In the genomic region with DNA sequence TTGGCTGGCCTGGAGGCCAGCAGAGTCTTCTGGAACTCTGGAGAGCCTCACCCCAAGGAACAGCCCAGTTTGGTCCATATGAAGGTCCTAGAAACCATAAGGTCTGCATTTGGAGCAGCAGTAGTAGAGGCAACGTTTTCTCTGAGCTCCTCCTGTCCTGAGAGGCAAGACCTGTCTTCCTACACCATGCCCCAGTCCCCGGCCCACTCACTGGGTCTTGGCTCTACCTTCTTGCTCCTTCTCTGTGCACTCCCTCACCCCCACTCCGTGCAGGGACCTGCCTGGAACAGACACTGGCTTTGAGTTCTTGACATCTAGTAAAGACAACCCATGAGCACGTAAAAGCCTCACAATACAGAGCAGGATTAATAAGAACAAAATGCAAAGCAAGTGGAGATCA, we compare ENCODE assay signal across 23 cellular contexts.
DNase-seq lines count a peak whose midpoint lies in the region; ATAC-seq and TF ChIP-seq lines count a peak whose summit lies in the region.
"Had no signal": no experiment of that assay in that cellular context is flagged by ENCODE, and none has a peak within 500 bp of the region (broad histone marks: within the 10 kb centered on the region; RNA-seq: fewer than 3 reads in every experiment).

No MANE protein-coding gene starts in this region.

- 60 to 72% (median 67%) methylated on average over 4 of the region's 4 CpGs for WGBS in heart left ventricle, 4 donors
- 59% methylated on average over 4 of the region's 4 CpGs for WGBS in esophagus muscularis mucosa

- H3K4me3 ChIP-seq in heart left ventricle, result no peak overlapping the region
- no peak overlapping the region for H3K4me3 ChIP-seq in esophagus muscularis mucosa
- H3K4me3 ChIP-seq: A549; BLaER1 treated with 17β-estradiol and CSF1 and Interleukin-3, amounts not matched to agents 10 nM and 100 nM; HAP-1 had no signal

- H3K36me3 Mint-ChIP-seq in stimulated activated effector memory CD8-positive, alpha-beta T cell treated with anti-CD3 and anti-CD28 coated beads, Interleukin-12 subunit alpha, Interleukin-12 subunit beta, amount 100 ng/mL, for 72 hours, result no peaks in the 10 kb centered on the region
- H3K36me3 Mint-ChIP-seq: CD14-positive monocyte had no signal

- H3K4me1 ChIP-seq in heart left ventricle, result no peaks in the 10 kb centered on the region
- H3K4me1 ChIP-seq in esophagus muscularis mucosa, result no peaks in the 10 kb centered on the region
- H3K4me1 ChIP-seq: A549; BE2C; BLaER1 treated with 17β-estradiol and CSF1 and Interleukin-3, amounts not matched to agents 10 nM and 100 nM; HAP-1 had no signal

- peaks cover 0 to 5% (median 0%) of the 10 kb centered on the region in 9 donors for H3K27me3 ChIP-seq in heart left ventricle
- H3K27me3 ChIP-seq in esophagus muscularis mucosa, result no peaks in the 10 kb centered on the region
- H3K27me3 ChIP-seq: BE2C; BLaER1 treated with 17β-estradiol and CSF1 and Interleukin-3, amounts not matched to agents 10 nM and 100 nM had no signal

- DNase-seq in cardiac septum (ENCODE audit: low spot score) (peak; percentile 72), heart left ventricle (no peak), esophagus muscularis mucosa (ENCODE audit: extremely low spot score) (peak; percentile 89), NCI-H82 (lab: John Stamatoyannopoulos, UW) (no peak), OCI-M2 (lab: John Stamatoyannopoulos, UW; ENCODE audit: unreplicated experiment) (no peak)
- DNase-seq in stimulated activated effector memory CD8-positive, alpha-beta T cell treated with anti-CD3 and anti-CD28 coated beads, Interleukin-12 subunit alpha, Interleukin-12 subunit beta, amount 100 ng/mL, for 72 hours (ENCODE audit: low spot score in 2 of 2), result no peak
- DNase-seq: 8988T; ACHN; AML-193; BE2C; Calu3; CD4-positive, alpha-beta T cell; COR-L47; DMS53; DMS79 treated with DMSO at 0.1 percent for 48 hours; GF-D8; GOT3; HFFc6 had no signal

- intact Hi-C loops in cardiac septum (cut with DNase I), result no loop called here
- intact Hi-C loops in heart left ventricle (cut with DNase I), result no loop called here
- intact Hi-C loops in esophagus muscularis mucosa (cut with DNase I), result no loop called here

- H3K4me1 Mint-ChIP-seq in stimulated activated effector memory CD8-positive, alpha-beta T cell treated with anti-CD3 and anti-CD28 coated beads, Interleukin-12 subunit alpha, Interleukin-12 subunit beta, amount 100 ng/mL, for 72 hours, result no peaks in the 10 kb centered on the region
- H3K4me1 Mint-ChIP-seq: CD14-positive monocyte had no signal

- no peak overlapping the region for H3K27ac Mint-ChIP-seq in stimulated activated effector memory CD8-positive, alpha-beta T cell treated with anti-CD3 and anti-CD28 coated beads, Interleukin-12 subunit alpha, Interleukin-12 subunit beta, amount 100 ng/mL, for 72 hours
- H3K27ac Mint-ChIP-seq: CD14-positive monocyte; CD4-positive, alpha-beta T cell; HFFc6 had no signal

- no peak overlapping the region for H3K4me3 Mint-ChIP-seq in stimulated activated effector memory CD8-positive, alpha-beta T cell treated with anti-CD3 and anti-CD28 coated beads, Interleukin-12 subunit alpha, Interleukin-12 subunit beta, amount 100 ng/mL, for 72 hours
- H3K4me3 Mint-ChIP-seq: CD14-positive monocyte; CD4-positive, alpha-beta T cell; HFFc6 had no signal

- TF ChIP-seq EP300 in esophagus muscularis mucosa (IDR thresholded peaks at IDR 0.05), result no peak

- H3K36me3 ChIP-seq in heart left ventricle, result no peaks in the 10 kb centered on the region
- H3K36me3 ChIP-seq in esophagus muscularis mucosa, result no peaks in the 10 kb centered on the region
- H3K36me3 ChIP-seq: BE2C; BLaER1 treated with 17β-estradiol and CSF1 and Interleukin-3, amounts not matched to agents 10 nM and 100 nM; HAP-1 had no signal

- no peak for ATAC-seq in heart left ventricle
- peak; percentile 45 for ATAC-seq in stimulated activated effector memory CD8-positive, alpha-beta T cell treated with anti-CD3 and anti-CD28 coated beads, Interleukin-12 subunit alpha, Interleukin-12 subunit beta, amount 100 ng/mL, for 72 hours
- no peak for ATAC-seq in GM18498 (IDR thresholded peaks at IDR 0.05; ENCODE audit: unreplicated experiment)
- ATAC-seq: A549 had no signal

- no peak overlapping the region for H3K27ac ChIP-seq in heart left ventricle
- no peak overlapping the region for H3K27ac ChIP-seq in esophagus muscularis mucosa (replicated peaks in 1 of 4)
- H3K27ac ChIP-seq: A549; BLaER1 treated with 17β-estradiol and CSF1 and Interleukin-3, amounts not matched to agents 10 nM and 100 nM had no signal

- no peaks in the 10 kb centered on the region for H3K9me3 ChIP-seq in heart left ventricle
- no peaks in the 10 kb centered on the region for H3K9me3 ChIP-seq in esophagus muscularis mucosa
- H3K9me3 ChIP-seq: A549, BE2C, HAP-1 had no signal

- TF ChIP-seq POLR2A in heart left ventricle (IDR thresholded peaks at IDR 0.05) (no peak), esophagus muscularis mucosa (IDR thresholded peaks at IDR 0.05; ENCODE audit: low read depth) (no peak)

- TF ChIP-seq CTCF in heart left ventricle (IDR thresholded peaks at IDR 0.05) (no peak), esophagus muscularis mucosa (IDR thresholded peaks at IDR 0.05) (no peak)

- H3K9me3 Mint-ChIP-seq in stimulated activated effector memory CD8-positive, alpha-beta T cell treated with anti-CD3 and anti-CD28 coated beads, Interleukin-12 subunit alpha, Interleukin-12 subunit beta, amount 100 ng/mL, for 72 hours, result no peaks in the 10 kb centered on the region
- H3K9me3 Mint-ChIP-seq: CD4-positive, alpha-beta T cell had no signal

Comparison
In these comparisons a context has a peak if more than half of its experiments do, and no peak if none do; other contexts are left out.
1. DNase-seq: peak in cardiac septum (single experiment) and esophagus muscularis mucosa (single experiment); none in heart left ventricle (0 of 5), stimulated activated effector memory CD8-positive, alpha-beta T cell treated with anti-CD3 and anti-CD28 coated beads, Interleukin-12 subunit alpha, Interleukin-12 subunit beta, amount 100 ng/mL, for 72 hours (0 of 2), NCI-H82 (single experiment) and OCI-M2 (single experiment).